Comparison of ENCODE assay signal across 8 cellular contexts in genomic region chr2:55946793-55947192, GRCh38. TPM values are rescaled to one million over a fixed set of nuclear protein-coding genes. Genes with fewer than 3 reads are reported as not detected.
"Had no signal": no experiment of that assay in that cellular context is flagged by ENCODE, and none has a peak within 500 bp of the region (broad histone marks: within the 10 kb centered on the region; RNA-seq: fewer than 3 reads in every experiment).

No MANE protein-coding gene starts in this region.

- H3K27ac Mint-ChIP-seq: H9, IgD-negative memory B cell had no signal

- H3K4me3 Mint-ChIP-seq: H9, IgD-negative memory B cell had no signal

- H2AFZ ChIP-seq: GM23248 had no signal

- H3K9ac ChIP-seq: GM23248 had no signal

- DNase-seq: GM23248, GOT3, H9, HCEC 1CT, KG1 had no signal

- H3K36me3 Mint-ChIP-seq: IgD-negative memory B cell had no signal

- H3K9me3 Mint-ChIP-seq: H9 had no signal

- FAIRE-seq: H54 had no signal

- H3K4me1 Mint-ChIP-seq: IgD-negative memory B cell had no signal

- H3K4me3 ChIP-seq: GM23248 had no signal

- H3K27ac ChIP-seq: GM23248, HL-60 had no signal

RNA-seq across cellular contexts. Expression of gene EFEMP1, which starts 23.2 kb away (rescaled TPM):
- polyA plus RNA-seq: IgD-negative memory B cell had no signal
